ENCODE assay signal across 1 cellular context in the genomic region with DNA sequence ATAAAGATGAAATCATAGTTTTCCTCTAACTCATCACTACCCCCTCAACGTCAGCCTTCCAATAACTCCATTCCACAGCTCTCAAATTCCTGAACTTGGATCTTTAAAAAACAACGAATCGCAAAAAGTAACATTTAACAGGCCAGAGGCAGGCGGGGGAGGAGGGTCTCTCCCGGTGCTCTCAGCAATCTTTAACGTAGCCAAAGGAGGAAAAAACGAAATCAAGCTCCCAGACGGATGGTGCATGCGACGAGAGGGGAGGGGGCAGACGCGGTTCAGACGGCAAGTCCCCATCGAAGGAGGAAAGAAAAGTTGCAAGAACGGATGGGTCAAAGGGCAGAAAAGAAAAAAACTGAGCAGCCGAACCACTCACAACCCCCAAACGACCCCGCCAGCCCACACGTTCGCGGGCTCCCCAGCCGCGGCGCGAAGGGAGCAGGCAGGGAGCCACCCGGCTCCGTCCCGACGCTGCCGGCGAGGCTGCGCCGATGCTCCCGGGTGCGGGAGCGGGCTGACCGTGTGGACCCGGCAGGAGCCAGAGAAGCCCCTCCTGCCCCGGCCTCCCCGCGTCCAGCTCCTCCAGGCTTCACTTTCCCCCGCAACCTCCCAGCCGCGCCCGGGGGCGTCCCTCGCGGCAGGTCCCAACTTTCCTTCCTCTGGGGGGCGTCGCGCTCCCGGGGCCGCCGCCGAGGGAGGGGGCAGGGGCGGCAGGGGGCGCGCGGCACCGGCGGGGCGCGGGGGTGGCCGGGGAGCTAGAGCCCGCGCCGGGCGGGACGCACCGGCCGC.
TF ChIP-seq lines count a peak whose summit lies in the region.

No MANE protein-coding gene starts in this region.

TF ChIP-seq in HepG2, 621 proteins besides CTCF, POLR2A, EP300 and RAD21 (continued from another document):
- TF ChIP-seq, protein P1, sequence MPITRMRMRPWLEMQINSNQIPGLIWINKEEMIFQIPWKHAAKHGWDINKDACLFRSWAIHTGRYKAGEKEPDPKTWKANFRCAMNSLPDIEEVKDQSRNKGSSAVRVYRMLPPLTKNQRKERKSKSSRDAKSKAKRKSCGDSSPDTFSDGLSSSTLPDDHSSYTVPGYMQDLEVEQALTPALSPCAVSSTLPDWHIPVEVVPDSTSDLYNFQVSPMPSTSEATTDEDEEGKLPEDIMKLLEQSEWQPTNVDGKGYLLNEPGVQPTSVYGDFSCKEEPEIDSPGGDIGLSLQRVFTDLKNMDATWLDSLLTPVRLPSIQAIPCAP (CRISPR knock-in tag; IDR thresholded peaks at IDR 0.05; ENCODE audit: low read depth): no peak
- TF ChIP-seq KDM5B (CRISPR knock-in tag; IDR thresholded peaks at IDR 0.05; ENCODE audit: borderline replicate concordance) (peak; percentile 57; the same call in 1 of the 2 replicates), ZNF7 (CRISPR knock-in tag; IDR thresholded peaks at IDR 0.05) (no peak), ZKSCAN8 (CRISPR knock-in tag; IDR thresholded peaks at IDR 0.05; ENCODE audit: borderline replicate concordance) (no peak), ZNF777 (CRISPR knock-in tag; IDR thresholded peaks at IDR 0.05) (0 out of 2 replicates have a peak, but pooled peaks have one; percentile 89), PHF5A (CRISPR knock-in tag; IDR thresholded peaks at IDR 0.05; ENCODE audit: low read depth, unreplicated experiment) (no peak), MIXL1 (CRISPR knock-in tag; IDR thresholded peaks at IDR 0.05) (no peak), DNMT1 (CRISPR knock-in tag; IDR thresholded peaks at IDR 0.05) (no peak), CCDC6 (CRISPR knock-in tag; IDR thresholded peaks at IDR 0.05) (no peak), UBTF (CRISPR knock-in tag; IDR thresholded peaks at IDR 0.05) (peak; percentile 55), ZFY (CRISPR knock-in tag; IDR thresholded peaks at IDR 0.05) (no peak), STAG1 (CRISPR knock-in tag; IDR thresholded peaks at IDR 0.05) (no peak; the same call in 1 of the 2 replicates), PCBP2 (optimal IDR thresholded peaks at IDR 0.05; ENCODE audit: low read depth, low read length, poor library complexity, severe bottlenecking) (no peak), ZNF605 (CRISPR knock-in tag; IDR thresholded peaks at IDR 0.05) (no peak)
TF ChIP-seq in HepG2: peak in this region for 30.
